Comparison of ENCODE assay signal across 8 cellular contexts in the genomic region with DNA sequence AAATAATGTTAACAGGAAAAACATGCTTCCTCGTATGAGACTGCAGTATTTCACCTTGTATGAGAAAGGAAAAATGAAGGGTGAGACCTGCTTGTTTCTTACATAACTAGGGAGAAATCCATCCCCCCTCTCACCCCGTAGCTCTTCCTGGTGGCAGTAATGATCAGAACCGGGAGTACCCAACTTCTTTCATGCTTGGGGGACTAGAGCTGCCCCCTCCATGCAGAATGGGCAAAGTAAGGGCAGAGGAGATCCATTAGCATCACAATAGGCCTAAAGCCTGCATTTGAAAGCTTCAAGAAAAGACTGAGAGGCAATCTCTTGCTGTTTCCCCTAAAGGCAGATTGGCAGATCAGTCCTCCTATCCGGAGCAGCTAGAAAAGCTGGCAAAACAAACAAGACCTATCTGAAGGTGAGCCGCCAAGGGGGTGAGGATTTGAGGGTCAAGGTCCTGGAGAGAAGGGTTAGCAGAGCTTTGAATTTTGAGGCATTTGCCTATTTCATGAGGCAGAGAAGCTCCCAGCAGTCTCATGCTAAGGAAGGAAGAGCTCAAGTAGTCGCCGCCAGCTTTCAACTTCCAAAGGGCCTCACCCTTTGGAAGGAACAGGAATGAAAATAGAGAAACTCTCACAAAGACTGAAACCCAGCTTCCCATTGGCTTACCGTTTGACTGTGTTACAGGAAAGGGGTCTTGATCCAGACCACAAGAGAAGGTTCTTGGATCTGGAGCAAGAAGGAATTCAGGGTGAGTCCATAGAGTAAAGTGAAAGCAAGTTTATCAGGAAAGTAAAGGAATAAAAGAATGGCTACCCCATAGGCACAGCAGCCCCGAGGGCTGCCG. TPM values are rescaled to one million over a fixed set of nuclear protein-coding genes. Genes with fewer than 3 reads are reported as not detected.
DNase-seq lines count a peak whose midpoint lies in the region; ATAC-seq lines count a peak whose summit lies in the region.

No MANE protein-coding gene starts in this region.

- H3K27ac Mint-ChIP-seq in activated T-cell treated with anti-CD3 and anti-CD28 coated beads, Interleukin-2, amount 50 U/mL, for 24 hours, result peak overlapping the region; percentile 91
- peak overlapping the region; percentile 74 to 86 (median 80) for H3K27ac Mint-ChIP-seq in immature natural killer cell

- no peaks in the 10 kb centered on the region for H3K27me3 ChIP-seq in adipocyte (replicated peaks; ENCODE audit: control insufficient read depth, insufficient read depth, low read length)

- ATAC-seq in HG02642 (IDR thresholded peaks at IDR 0.05; ENCODE audit: poor library complexity, unreplicated experiment), result no peak
- no peak for ATAC-seq in GM21786 (IDR thresholded peaks at IDR 0.05; ENCODE audit: unreplicated experiment)

- H3K36me3 Mint-ChIP-seq in activated T-cell treated with anti-CD3 and anti-CD28 coated beads, Interleukin-2, amount 50 U/mL, for 24 hours (ENCODE audit: low read depth), result no peaks in the 10 kb centered on the region
- H3K36me3 Mint-ChIP-seq in immature natural killer cell, result no peaks in the 10 kb centered on the region

- H3K27me3 Mint-ChIP-seq in activated T-cell treated with anti-CD3 and anti-CD28 coated beads, Interleukin-2, amount 50 U/mL, for 24 hours, result no peaks in the 10 kb centered on the region
- H3K27me3 Mint-ChIP-seq in immature natural killer cell (ENCODE audit: low read depth in 3 of 3), result peaks cover 0 to 2% (median 0%) of the 10 kb centered on the region in 3 donors

- peak overlapping the region; percentile 71 for H3K4me3 ChIP-seq in adipocyte (ENCODE audit: low read length)

- no peak for DNase-seq in activated T-cell treated with anti-CD3 and anti-CD28 coated beads, Interleukin-2, amount 50 U/mL, for 24 hours
- no peak for DNase-seq in activated T-cell treated with anti-CD3 and anti-CD28 coated beads, Interleukin-2, amount 50 U/mL, for 48 hours
- DNase-seq in adipocyte (ENCODE audit: low read depth), result no peak
- no peak for DNase-seq in immature natural killer cell
- DNase-seq in superior temporal gyrus (ENCODE audit: extremely low spot score), result peak; percentile 34
- DNase-seq in OCI-M1 (lab: John Stamatoyannopoulos, UW), result no peak

- H3K9me3 ChIP-seq in adipocyte (ENCODE audit: control insufficient read depth, low read length), result no peaks in the 10 kb centered on the region

- H3K4me3 Mint-ChIP-seq in activated T-cell treated with anti-CD3 and anti-CD28 coated beads, Interleukin-2, amount 50 U/mL, for 24 hours, result no peak overlapping the region
- H3K4me3 Mint-ChIP-seq in immature natural killer cell, result peak overlapping the region; percentile 79 to 89 (median 83)

- H3K4me1 ChIP-seq in adipocyte (ENCODE audit: control insufficient read depth, insufficient read depth, low read length), result peaks cover 10% of the 10 kb centered on the region

- H3K4me1 Mint-ChIP-seq in activated T-cell treated with anti-CD3 and anti-CD28 coated beads, Interleukin-2, amount 50 U/mL, for 24 hours (ENCODE audit: low read depth), result peaks cover 23% of the 10 kb centered on the region
- peaks cover 31 to 37% of the 10 kb centered on the region in 2 donors for H3K4me1 Mint-ChIP-seq in immature natural killer cell

- H3K36me3 ChIP-seq in adipocyte (ENCODE audit: control insufficient read depth, insufficient read depth, low read length, severe bottlenecking), result no peaks in the 10 kb centered on the region

- H3K9ac ChIP-seq in adipocyte (ENCODE audit: low read length), result no peak overlapping the region

- H3K9me3 Mint-ChIP-seq in activated T-cell treated with anti-CD3 and anti-CD28 coated beads, Interleukin-2, amount 50 U/mL, for 24 hours, result no peaks in the 10 kb centered on the region
- H3K9me3 Mint-ChIP-seq in immature natural killer cell, result no peaks in the 10 kb centered on the region

RNA-seq across cellular contexts. Expression of a gene that starts 36.2 kb away (rescaled TPM):
- 1 to 10 TPM in 2 of 3 donors, under 1 TPM in 1; 0.57 to 3.1 (median 2.2) TPM for polyA plus RNA-seq in immature natural killer cell

RNA-seq across cellular contexts. Expression of a gene that starts 38.4 kb away (rescaled TPM):
- polyA plus RNA-seq in immature natural killer cell, result 1 to 10 TPM; 6.7 to 8.0 (median 6.8) TPM
